In the genomic region with DNA sequence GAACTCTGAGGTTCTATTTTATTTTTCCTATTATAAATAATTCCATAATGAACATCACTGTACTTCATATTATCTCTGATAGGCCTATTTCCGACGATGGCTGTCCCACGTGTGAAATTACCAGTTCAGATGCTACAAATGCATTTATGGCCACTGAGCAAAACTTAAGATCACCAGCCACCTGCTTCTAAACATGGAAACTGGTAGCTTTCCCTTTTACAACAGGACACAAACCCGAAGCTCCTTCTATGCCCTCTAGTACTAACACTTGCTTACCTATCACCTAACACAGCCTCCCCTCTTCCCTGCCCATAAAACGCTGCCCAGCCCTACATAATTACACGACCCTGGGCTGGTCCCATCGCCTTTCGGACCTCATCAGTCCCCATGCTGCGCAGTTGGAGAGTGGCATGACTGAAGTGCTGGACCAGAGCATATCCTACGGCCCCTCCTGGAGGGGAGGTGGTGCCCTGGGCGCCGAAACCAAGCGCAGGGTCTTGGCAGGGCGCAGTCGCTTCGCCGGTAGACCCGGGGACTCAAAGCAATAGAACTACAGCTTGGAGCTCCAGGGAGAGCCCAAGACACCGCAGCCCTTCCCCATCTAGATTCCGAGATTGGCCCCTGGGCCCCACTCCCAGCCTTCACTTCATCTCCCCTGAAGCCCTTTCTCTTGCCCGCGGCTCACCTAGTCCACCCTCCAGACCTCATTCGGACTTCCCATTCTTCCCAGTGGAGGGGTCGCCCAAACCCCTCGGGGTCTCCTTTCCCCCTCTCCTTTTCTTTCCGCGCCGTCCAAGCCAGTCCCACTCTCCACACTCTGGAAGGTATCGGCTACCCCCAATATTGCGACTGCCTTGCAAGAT, we compare ENCODE assay signal across 1 cellular context.
A peak's percentile ranks its signal among the peaks of the same experiment; 100 is the strongest.
TF ChIP-seq lines count a peak whose summit lies in the region.

No MANE protein-coding gene starts in this region.

TF ChIP-seq in GM12878, 131 proteins besides CTCF, POLR2A, EP300 and RAD21:
- TF ChIP-seq, protein P1, sequence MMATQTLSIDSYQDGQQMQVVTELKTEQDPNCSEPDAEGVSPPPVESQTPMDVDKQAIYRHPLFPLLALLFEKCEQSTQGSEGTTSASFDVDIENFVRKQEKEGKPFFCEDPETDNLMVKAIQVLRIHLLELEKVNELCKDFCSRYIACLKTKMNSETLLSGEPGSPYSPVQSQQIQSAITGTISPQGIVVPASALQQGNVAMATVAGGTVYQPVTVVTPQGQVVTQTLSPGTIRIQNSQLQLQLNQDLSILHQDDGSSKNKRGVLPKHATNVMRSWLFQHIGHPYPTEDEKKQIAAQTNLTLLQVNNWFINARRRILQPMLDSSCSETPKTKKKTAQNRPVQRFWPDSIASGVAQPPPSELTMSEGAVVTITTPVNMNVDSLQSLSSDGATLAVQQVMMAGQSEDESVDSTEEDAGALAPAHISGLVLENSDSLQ (IDR thresholded peaks at IDR 0.05), result 0 out of 2 replicates have a peak, but pooled peaks have one; percentile 7
- TF ChIP-seq KAT2A (conservative IDR thresholded peaks at IDR 0.05; ENCODE audit: control insufficient read depth, low read depth, low read length) (no peak), MTA3 (IDR thresholded peaks at IDR 0.05; ENCODE audit: borderline replicate concordance, low read length) (no peak), TCF3 (IDR thresholded peaks at IDR 0.05; ENCODE audit: borderline replicate concordance, insufficient read depth, low read depth, low read length) (no peak), WRNIP1 (IDR thresholded peaks at IDR 0.05; ENCODE audit: borderline replicate concordance, low read depth, low read length) (no peak), ETV6 (conservative IDR thresholded peaks at IDR 0.05 in 1 of 2, IDR thresholded peaks at IDR 0.05 in 1 of 2; ENCODE audit: borderline replicate concordance in 1 of 2, low read depth in 1 of 2) (no peak), PML (IDR thresholded peaks at IDR 0.05; ENCODE audit: low read length) (no peak)
- TF ChIP-seq, protein P2, sequence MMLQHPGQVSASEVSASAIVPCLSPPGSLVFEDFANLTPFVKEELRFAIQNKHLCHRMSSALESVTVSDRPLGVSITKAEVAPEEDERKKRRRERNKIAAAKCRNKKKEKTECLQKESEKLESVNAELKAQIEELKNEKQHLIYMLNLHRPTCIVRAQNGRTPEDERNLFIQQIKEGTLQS (IDR thresholded peaks at IDR 0.05; ENCODE audit: borderline replicate concordance, extremely low read depth, low read depth, low read length), result no peak
